Comparison of ENCODE assay signal across 10 cellular contexts in the genomic region with DNA sequence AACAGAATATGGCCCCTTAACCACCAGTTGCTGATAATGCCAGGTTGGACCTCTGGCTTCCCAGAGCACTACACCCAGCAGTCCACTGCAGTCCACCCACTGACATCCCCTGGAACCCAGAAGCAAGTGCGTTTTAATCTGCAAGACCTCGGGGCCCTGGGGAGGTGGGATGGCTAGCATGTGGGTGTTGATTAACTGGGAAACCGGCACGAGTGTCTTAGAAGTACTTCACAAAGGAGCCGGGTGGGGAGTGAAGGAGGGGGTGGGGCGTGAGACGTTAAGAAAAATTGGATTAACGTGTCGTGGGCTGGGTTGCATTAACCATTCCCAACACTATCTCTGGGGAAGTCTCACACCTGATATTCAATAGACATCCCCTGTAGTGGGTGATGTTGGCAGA. TPM values are rescaled to one million over a fixed set of nuclear protein-coding genes. Genes with fewer than 3 reads are reported as not detected.
DNase-seq lines count a peak whose midpoint lies in the region; ATAC-seq, FAIRE-seq and TF ChIP-seq lines count a peak whose summit lies in the region.
"Had no signal": no experiment of that assay in that cellular context is flagged by ENCODE, and none has a peak within 500 bp of the region (broad histone marks: within the 10 kb centered on the region; RNA-seq: fewer than 3 reads in every experiment).

No MANE protein-coding gene starts in this region.

- H3K4me3 Mint-ChIP-seq in activated T-cell treated with anti-CD3 and anti-CD28 coated beads, Interleukin-2, amount 50 U/mL, for 4 hours = peak overlapping the region; percentile 76
- H3K4me3 Mint-ChIP-seq in activated T-cell treated with anti-CD3 and anti-CD28 coated beads, Interleukin-2, amount 50 U/mL, for 72 hours = peak overlapping the region; percentile 70 to 80

- H4K20me1 ChIP-seq in keratinocyte (ENCODE audit: control insufficient read depth, extremely low read depth, insufficient read depth, low read length) = peaks cover 12% of the 10 kb centered on the region

- peaks cover 5% of the 10 kb centered on the region for H3K27me3 Mint-ChIP-seq in activated T-cell treated with anti-CD3 and anti-CD28 coated beads, Interleukin-2, amount 50 U/mL, for 4 hours (ENCODE audit: low read depth)
- H3K27me3 Mint-ChIP-seq in activated T-cell treated with anti-CD3 and anti-CD28 coated beads, Interleukin-2, amount 50 U/mL, for 72 hours (ENCODE audit: low read depth) = peaks cover 17% of the 10 kb centered on the region

- H3K4me3 ChIP-seq in keratinocyte (ENCODE audit: control insufficient read depth in 2 of 3, extremely low read depth in 1 of 3, insufficient read depth in 2 of 3, low read depth in 1 of 3, low read length in 3 of 3) = peak overlapping the region in 2 of 3 experiments; percentile 76 to 81
- H3K4me3 ChIP-seq in testis = peak overlapping the region; percentile 72 to 75

- H2AFZ ChIP-seq in keratinocyte (ENCODE audit: control insufficient read depth, low read length) = no peak overlapping the region

- H3K79me2 ChIP-seq in keratinocyte (ENCODE audit: control insufficient read depth, insufficient read depth, low read length) = peaks cover 4% of the 10 kb centered on the region

- H3K9me1 ChIP-seq in keratinocyte (ENCODE audit: control insufficient read depth, extremely low read depth, insufficient read depth, low read length) = no peaks in the 10 kb centered on the region

- H3K4me1 ChIP-seq in keratinocyte (ENCODE audit: control insufficient read depth, extremely low read depth, insufficient read depth, low read length) (peaks cover 23% of the 10 kb centered on the region), testis (peaks cover 13% of the 10 kb centered on the region)

- no peak overlapping the region for H3K9ac ChIP-seq in keratinocyte (ENCODE audit: control insufficient read depth, extremely low read depth, insufficient read depth, low read length)

- ATAC-seq in activated T-cell treated with anti-CD3 and anti-CD28 coated beads, Interleukin-2, amount 50 U/mL, for 4 hours = no peak
- no peak for ATAC-seq in activated T-cell treated with anti-CD3 and anti-CD28 coated beads, Interleukin-2, amount 50 U/mL, for 72 hours (replicated peaks in 1 of 2)
- no peak for ATAC-seq in GM21381 (IDR thresholded peaks at IDR 0.05; ENCODE audit: unreplicated experiment)

- H3K27ac ChIP-seq in keratinocyte (ENCODE audit: control insufficient read depth, insufficient read depth, low read length) = peak overlapping the region; percentile 49
- H3K27ac ChIP-seq in testis = peak overlapping the region in 1 of 2 donors; percentile 74

- no peak for DNase-seq in activated T-cell treated with anti-CD3 and anti-CD28 coated beads, Interleukin-2, amount 50 U/mL, for 4 hours
- no peak for DNase-seq in activated T-cell treated with anti-CD3 and anti-CD28 coated beads for 4 hours
- no peak for DNase-seq in activated T-cell treated with anti-CD3 and anti-CD28 coated beads, Interleukin-2, amount 50 U/mL, for 72 hours
- no peak for DNase-seq in keratinocyte (ENCODE audit: low read depth, low spot score)
- DNase-seq in testis = no peak
- no peak for DNase-seq in medulla oblongata (ENCODE audit: extremely low spot score)
- no peak for DNase-seq in NCI-H2029 treated with DMSO at 0.1 percent for 48 hours (lab: John Stamatoyannopoulos, UW)
- DNase-seq: NCI-H1417 treated with DMSO at 0.1 percent for 48 hours, T1000 had no signal

- no peaks in the 10 kb centered on the region for H3K9me3 Mint-ChIP-seq in activated T-cell treated with anti-CD3 and anti-CD28 coated beads, Interleukin-2, amount 50 U/mL, for 4 hours
- H3K9me3 Mint-ChIP-seq in activated T-cell treated with anti-CD3 and anti-CD28 coated beads, Interleukin-2, amount 50 U/mL, for 72 hours = no peaks in the 10 kb centered on the region

- FAIRE-seq in keratinocyte (lab: Jason Lieb, UNC) = no peak

- H3K9me3 ChIP-seq in keratinocyte (ENCODE audit: control insufficient read depth, low read depth, low read length) (no peaks in the 10 kb centered on the region), testis (no peaks in the 10 kb centered on the region)

- TF ChIP-seq CTCF in keratinocyte (optimal IDR thresholded peaks at IDR 0.05 in 1 of 3, IDR thresholded peaks at IDR 0.05 in 1 of 3, conservative IDR thresholded peaks at IDR 0.05 in 1 of 3; ENCODE audit: extremely low read depth in 1 of 3, insufficient read depth in 2 of 3, low read length in 3 of 3) (no peak), testis (IDR thresholded peaks at IDR 0.05) (no peak)

- dilution Hi-C loops in keratinocyte (cut with MboI; ENCODE audit: extremely low pct_ligation_motif_present, low sequenced_read_pairs) = no loop called here

- WGBS in testis, 2 donors = 7 to 14% methylated on average over 9 of the region's 9 CpGs

- intact Hi-C loops in testis (cut with DNase I; ENCODE audit: low total_unique reads) = no loop called here

- no peak overlapping the region for H3K27ac Mint-ChIP-seq in activated T-cell treated with anti-CD3 and anti-CD28 coated beads, Interleukin-2, amount 50 U/mL, for 72 hours

- peaks cover 23% of the 10 kb centered on the region for H3K4me1 Mint-ChIP-seq in activated T-cell treated with anti-CD3 and anti-CD28 coated beads, Interleukin-2, amount 50 U/mL, for 4 hours (ENCODE audit: low read depth)
- peaks cover 34% of the 10 kb centered on the region for H3K4me1 Mint-ChIP-seq in activated T-cell treated with anti-CD3 and anti-CD28 coated beads, Interleukin-2, amount 50 U/mL, for 72 hours (ENCODE audit: low read depth)

- peaks cover 9% of the 10 kb centered on the region for H3K27me3 ChIP-seq in keratinocyte (ENCODE audit: control insufficient read depth, extremely low read depth, insufficient read depth, low read length)
- H3K27me3 ChIP-seq in testis = no peaks in the 10 kb centered on the region

- peaks cover 3% of the 10 kb centered on the region for H3K36me3 Mint-ChIP-seq in activated T-cell treated with anti-CD3 and anti-CD28 coated beads, Interleukin-2, amount 50 U/mL, for 4 hours (ENCODE audit: insufficient read depth)
- no peaks in the 10 kb centered on the region for H3K36me3 Mint-ChIP-seq in activated T-cell treated with anti-CD3 and anti-CD28 coated beads, Interleukin-2, amount 50 U/mL, for 72 hours (ENCODE audit: insufficient read depth in 2 of 2)

- no peak for TF ChIP-seq POLR2A in testis (IDR thresholded peaks at IDR 0.05)

- H3K36me3 ChIP-seq in keratinocyte (ENCODE audit: control insufficient read depth in 2 of 2, extremely low read depth in 1 of 2, insufficient read depth in 2 of 2, low read length in 2 of 2) (peaks cover 1 to 2% of the 10 kb centered on the region in 2 experiments), testis (ENCODE audit: low read depth, missing control alignments) (no peaks in the 10 kb centered on the region)

- H3K4me2 ChIP-seq in keratinocyte (ENCODE audit: control insufficient read depth, extremely low read depth, insufficient read depth, low read depth, low read length) = peak overlapping the region; percentile 97

RNA-seq across cellular contexts. Expression of gene HIC1, which starts 6.1 kb away (rescaled TPM):
- 10 to 100 TPM; 18.9 to 60.9 (median 31.5) TPM for total RNA-seq in activated T-cell treated with anti-CD3 and anti-CD28 coated beads, Interleukin-2, amount 50 U/mL, for 4 hours
- 10 to 100 TPM; 11.7 to 21.4 TPM for total RNA-seq in activated T-cell treated with anti-CD3 and anti-CD28 coated beads, Interleukin-2, amount 50 U/mL, for 72 hours
- polyA plus RNA-seq in keratinocyte (0.64 to 1.1 TPM (median 0.92 TPM) in 3 replicates), testis (ENCODE audit: insufficient read depth, low read depth, low replicate concordance) (8.7 TPM)
- polyA plus RNA-seq in keratinocyte (2011; ENCODE audit: low read depth) = not detected
- 0.23 and 0.82 TPM in 2 replicates for polyA plus RNA-seq in keratinocyte (2011; cell fraction: cytosol; rRNA removed)
- polyA plus RNA-seq in keratinocyte (2011; cell fraction: nucleus; rRNA removed) = 1.4 and 1.5 TPM in 2 replicates
- 0.45 and 1.7 TPM in 2 replicates for polyA plus RNA-seq in keratinocyte (2012; ENCODE audit: low replicate concordance)
- polyA minus RNA-seq in keratinocyte = 0.58 to 1.4 TPM (median 1.3 TPM) in 3 replicates
- polyA minus RNA-seq in keratinocyte (2011; cell fraction: cytosol; rRNA and poly(A)+ RNA removed) = 6.5 TPM
- 2.1 and 3.1 TPM in 2 replicates for polyA minus RNA-seq in keratinocyte (2011; cell fraction: nucleus; rRNA and poly(A)+ RNA removed)
- total RNA-seq in testis = 10 to 100 TPM; 36.1 to 38.4 TPM

RNA-seq across cellular contexts. Expression of gene OVCA2, which starts 7.0 kb away (rescaled TPM):
- total RNA-seq in activated T-cell treated with anti-CD3 and anti-CD28 coated beads, Interleukin-2, amount 50 U/mL, for 4 hours = 10 to 100 TPM; 67.7 to 74.4 (median 70.7) TPM
- total RNA-seq in activated T-cell treated with anti-CD3 and anti-CD28 coated beads, Interleukin-2, amount 50 U/mL, for 72 hours = 10 to 100 TPM; 29.0 to 33.3 TPM
- polyA plus RNA-seq in keratinocyte (41.2 to 58.1 TPM (median 53.5 TPM) in 3 replicates), testis (ENCODE audit: insufficient read depth, low read depth, low replicate concordance) (46.3 TPM)
- 3.8 TPM for polyA plus RNA-seq in keratinocyte (2011; ENCODE audit: low read depth)
- polyA plus RNA-seq in keratinocyte (2011; cell fraction: cytosol; rRNA removed) = 49.1 and 57.0 TPM in 2 replicates
- polyA plus RNA-seq in keratinocyte (2011; cell fraction: nucleus; rRNA removed) = 17.6 and 24.7 TPM in 2 replicates
- 31.2 and 45.0 TPM in 2 replicates for polyA plus RNA-seq in keratinocyte (2012; ENCODE audit: low replicate concordance)
- polyA minus RNA-seq in keratinocyte = 31.3 to 46.1 TPM (median 45.4 TPM) in 3 replicates
- polyA minus RNA-seq in keratinocyte (2011; cell fraction: cytosol; rRNA and poly(A)+ RNA removed) = 34.9 TPM
- 3.7 and 4.8 TPM in 2 replicates for polyA minus RNA-seq in keratinocyte (2011; cell fraction: nucleus; rRNA and poly(A)+ RNA removed)
- total RNA-seq in testis = 10 to 100 TPM; 46.3 to 55.1 TPM

RNA-seq across cellular contexts. Expression of gene DPH1, which starts 18.9 kb away (rescaled TPM):
- total RNA-seq in activated T-cell treated with anti-CD3 and anti-CD28 coated beads, Interleukin-2, amount 50 U/mL, for 4 hours = 10 to 100 TPM; 56.6 to 59.9 (median 58.5) TPM
- total RNA-seq in activated T-cell treated with anti-CD3 and anti-CD28 coated beads, Interleukin-2, amount 50 U/mL, for 72 hours = 10 to 100 TPM; 36.8 to 40.8 TPM
- polyA plus RNA-seq in keratinocyte (18.9 to 28.8 TPM (median 22.6 TPM) in 3 replicates), testis (ENCODE audit: insufficient read depth, low read depth, low replicate concordance) (32.6 TPM)
- polyA plus RNA-seq in keratinocyte (2011; ENCODE audit: low read depth) = 25.6 TPM
- 16.4 and 23.0 TPM in 2 replicates for polyA plus RNA-seq in keratinocyte (2011; cell fraction: cytosol; rRNA removed)
- 60.2 and 66.6 TPM in 2 replicates for polyA plus RNA-seq in keratinocyte (2011; cell fraction: nucleus; rRNA removed)
- polyA plus RNA-seq in keratinocyte (2012; ENCODE audit: low replicate concordance) = 20.3 and 26.1 TPM in 2 replicates
- 20.7 to 57.0 TPM (median 32.0 TPM) in 3 replicates for polyA minus RNA-seq in keratinocyte
- 24.7 TPM for polyA minus RNA-seq in keratinocyte (2011; cell fraction: cytosol; rRNA and poly(A)+ RNA removed)
- 19.8 and 26.3 TPM in 2 replicates for polyA minus RNA-seq in keratinocyte (2011; cell fraction: nucleus; rRNA and poly(A)+ RNA removed)
- 10 to 100 TPM; 91.9 to 93.3 TPM for total RNA-seq in testis

RNA-seq across cellular contexts. Expression of gene RTN4RL1, which starts 23.7 kb away (rescaled TPM):
- total RNA-seq in activated T-cell treated with anti-CD3 and anti-CD28 coated beads, Interleukin-2, amount 50 U/mL, for 4 hours = 1 to 10 TPM; 1.0 to 2.5 (median 2.0) TPM
- under 1 TPM; 0.14 to 0.21 TPM for total RNA-seq in activated T-cell treated with anti-CD3 and anti-CD28 coated beads, Interleukin-2, amount 50 U/mL, for 72 hours
- polyA plus RNA-seq in keratinocyte (2.3 to 3.4 TPM (median 2.4 TPM) in 3 replicates), testis (ENCODE audit: insufficient read depth, low read depth, low replicate concordance) (1.8 TPM)
- 2.1 TPM for polyA plus RNA-seq in keratinocyte (2011; ENCODE audit: low read depth)
- 1.5 and 2.8 TPM in 2 replicates for polyA plus RNA-seq in keratinocyte (2011; cell fraction: cytosol; rRNA removed)
- 4.2 and 6.1 TPM in 2 replicates for polyA plus RNA-seq in keratinocyte (2011; cell fraction: nucleus; rRNA removed)
- 3.4 and 3.8 TPM in 2 replicates for polyA plus RNA-seq in keratinocyte (2012; ENCODE audit: low replicate concordance)
- 1.1 to 2.0 TPM (median 1.4 TPM) in 3 replicates for polyA minus RNA-seq in keratinocyte
- polyA minus RNA-seq in keratinocyte (2011; cell fraction: cytosol; rRNA and poly(A)+ RNA removed) = 5.8 TPM
- polyA minus RNA-seq in keratinocyte (2011; cell fraction: nucleus; rRNA and poly(A)+ RNA removed) = 4.0 and 4.9 TPM in 2 replicates
- total RNA-seq in testis = 1 to 10 TPM; 1.7 to 1.8 TPM
